1 cellular context compared by ENCODE assay signal in the genomic region with DNA sequence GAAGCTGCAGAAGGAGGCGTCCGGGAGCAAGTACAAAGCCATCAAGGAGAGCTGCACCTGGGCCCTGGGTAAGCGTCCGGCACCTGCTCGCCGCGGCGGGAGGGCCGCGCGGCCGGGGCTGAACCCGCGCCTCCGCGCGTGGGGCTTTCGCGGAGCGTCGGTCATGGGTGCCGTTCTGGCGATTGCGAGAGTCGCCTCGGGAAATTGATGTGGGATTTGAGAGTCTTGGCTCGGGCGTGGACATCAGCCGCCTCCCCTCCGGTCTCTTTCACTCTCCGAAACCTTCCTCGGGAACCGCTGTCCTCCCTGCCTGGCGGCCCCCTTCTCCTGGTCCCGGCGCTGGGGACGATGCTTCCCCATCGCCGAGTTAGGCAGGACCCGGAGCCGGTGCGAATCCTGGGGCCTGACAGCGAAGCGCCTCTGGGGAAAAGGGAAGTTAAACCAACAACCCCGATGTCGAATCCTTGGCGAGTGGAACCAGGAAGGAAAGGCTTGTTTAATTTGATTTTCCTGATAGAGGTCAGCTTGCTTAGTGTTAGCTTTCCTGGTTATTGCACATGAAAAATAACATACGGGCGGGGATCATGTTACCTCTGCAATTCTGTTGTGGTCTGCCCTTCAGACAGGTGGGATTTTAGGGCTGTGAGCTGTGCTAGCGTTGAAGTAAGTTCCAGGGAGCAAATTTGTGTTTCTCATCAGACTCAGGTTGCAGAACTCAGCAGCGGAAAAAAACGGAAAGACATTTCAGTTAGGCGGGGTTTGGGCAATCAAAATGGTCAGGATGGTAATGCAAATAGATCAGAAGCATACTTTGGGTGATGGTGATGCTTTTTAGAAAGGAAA.
A peak's percentile ranks its signal among the peaks of the same experiment; 100 is the strongest.
TF ChIP-seq lines count a peak whose summit lies in the region.

No MANE protein-coding gene starts in this region.

TF ChIP-seq in HepG2, 621 proteins besides CTCF, POLR2A, EP300 and RAD21 (continued from another document and continues in another):
- TF ChIP-seq NFKB2 (CRISPR knock-in tag; IDR thresholded peaks at IDR 0.05; ENCODE audit: borderline replicate concordance) = peak; percentile 58; the same call in 1 of the 2 replicates
- no peak for TF ChIP-seq SNAI1 (CRISPR knock-in tag; IDR thresholded peaks at IDR 0.05; ENCODE audit: borderline replicate concordance)
- no peak for TF ChIP-seq ZFP37 (CRISPR knock-in tag; IDR thresholded peaks at IDR 0.05; ENCODE audit: borderline replicate concordance)
- no peak for TF ChIP-seq HMG20A (CRISPR knock-in tag; IDR thresholded peaks at IDR 0.05; ENCODE audit: borderline replicate concordance)
- no peak; the same call in 1 of the 2 replicates for TF ChIP-seq ZNF761 (CRISPR knock-in tag; conservative IDR thresholded peaks at IDR 0.05)
- TF ChIP-seq ZNF7 (CRISPR knock-in tag; IDR thresholded peaks at IDR 0.05) = no peak
- no peak for TF ChIP-seq ZC3H4 (CRISPR knock-in tag; IDR thresholded peaks at IDR 0.05; ENCODE audit: borderline replicate concordance)
- no peak; the same call in 1 of the 2 replicates for TF ChIP-seq PRMT3 (CRISPR knock-in tag; IDR thresholded peaks at IDR 0.05; ENCODE audit: borderline replicate concordance, low read depth)
- no peak for TF ChIP-seq KAT2B (IDR thresholded peaks at IDR 0.05; ENCODE audit: borderline replicate concordance, low read depth, low read length)
- TF ChIP-seq ZNF780A (CRISPR knock-in tag; IDR thresholded peaks at IDR 0.05) = no peak
- no peak for TF ChIP-seq RFXANK (CRISPR knock-in tag; IDR thresholded peaks at IDR 0.05)
- TF ChIP-seq, protein P1, sequence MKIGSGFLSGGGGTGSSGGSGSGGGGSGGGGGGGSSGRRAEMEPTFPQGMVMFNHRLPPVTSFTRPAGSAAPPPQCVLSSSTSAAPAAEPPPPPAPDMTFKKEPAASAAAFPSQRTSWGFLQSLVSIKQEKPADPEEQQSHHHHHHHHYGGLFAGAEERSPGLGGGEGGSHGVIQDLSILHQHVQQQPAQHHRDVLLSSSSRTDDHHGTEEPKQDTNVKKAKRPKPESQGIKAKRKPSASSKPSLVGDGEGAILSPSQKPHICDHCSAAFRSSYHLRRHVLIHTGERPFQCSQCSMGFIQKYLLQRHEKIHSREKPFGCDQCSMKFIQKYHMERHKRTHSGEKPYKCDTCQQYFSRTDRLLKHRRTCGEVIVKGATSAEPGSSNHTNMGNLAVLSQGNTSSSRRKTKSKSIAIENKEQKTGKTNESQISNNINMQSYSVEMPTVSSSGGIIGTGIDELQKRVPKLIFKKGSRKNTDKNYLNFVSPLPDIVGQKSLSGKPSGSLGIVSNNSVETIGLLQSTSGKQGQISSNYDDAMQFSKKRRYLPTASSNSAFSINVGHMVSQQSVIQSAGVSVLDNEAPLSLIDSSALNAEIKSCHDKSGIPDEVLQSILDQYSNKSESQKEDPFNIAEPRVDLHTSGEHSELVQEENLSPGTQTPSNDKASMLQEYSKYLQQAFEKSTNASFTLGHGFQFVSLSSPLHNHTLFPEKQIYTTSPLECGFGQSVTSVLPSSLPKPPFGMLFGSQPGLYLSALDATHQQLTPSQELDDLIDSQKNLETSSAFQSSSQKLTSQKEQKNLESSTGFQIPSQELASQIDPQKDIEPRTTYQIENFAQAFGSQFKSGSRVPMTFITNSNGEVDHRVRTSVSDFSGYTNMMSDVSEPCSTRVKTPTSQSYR (CRISPR knock-in tag; IDR thresholded peaks at IDR 0.05; ENCODE audit: borderline replicate concordance) = no peak
- no peak for TF ChIP-seq ZBTB42 (CRISPR knock-in tag; IDR thresholded peaks at IDR 0.05)
- no peak for TF ChIP-seq ZNF552 (CRISPR knock-in tag; IDR thresholded peaks at IDR 0.05; ENCODE audit: borderline replicate concordance)
- 0 out of 2 replicates have a peak, but pooled peaks have one; percentile 22 for TF ChIP-seq ELF1 (CRISPR knock-in tag; IDR thresholded peaks at IDR 0.05)
- 0 out of 2 replicates have a peak, but pooled peaks have one; percentile 37 for TF ChIP-seq FOXC1 (CRISPR knock-in tag; IDR thresholded peaks at IDR 0.05; ENCODE audit: borderline replicate concordance)
- TF ChIP-seq U2AF1 (optimal IDR thresholded peaks at IDR 0.05; ENCODE audit: low read depth, low read length) = no peak
- no peak; the same call in 1 of the 2 replicates for TF ChIP-seq SRY (CRISPR knock-in tag; IDR thresholded peaks at IDR 0.05)
- TF ChIP-seq ZNF337 (CRISPR knock-in tag; IDR thresholded peaks at IDR 0.05; ENCODE audit: borderline replicate concordance, low read depth) = no peak
- TF ChIP-seq RXRA (CRISPR knock-in tag; IDR thresholded peaks at IDR 0.05) = peak; percentile 29; the same call in 1 of the 2 replicates
- no peak for TF ChIP-seq ATM (IDR thresholded peaks at IDR 0.05; ENCODE audit: borderline replicate concordance)
- TF ChIP-seq SIN3B (IDR thresholded peaks at IDR 0.05; ENCODE audit: low read length) = no peak
- TF ChIP-seq NPAS2 (CRISPR knock-in tag; IDR thresholded peaks at IDR 0.05; ENCODE audit: borderline replicate concordance) = no peak
- no peak; the same call in 1 of the 2 replicates for TF ChIP-seq CBX2 (IDR thresholded peaks at IDR 0.05; ENCODE audit: low read depth, low read length)
- no peak for TF ChIP-seq CBX2 (CRISPR knock-in tag; IDR thresholded peaks at IDR 0.05; ENCODE audit: low read depth)
- TF ChIP-seq, protein P2, sequence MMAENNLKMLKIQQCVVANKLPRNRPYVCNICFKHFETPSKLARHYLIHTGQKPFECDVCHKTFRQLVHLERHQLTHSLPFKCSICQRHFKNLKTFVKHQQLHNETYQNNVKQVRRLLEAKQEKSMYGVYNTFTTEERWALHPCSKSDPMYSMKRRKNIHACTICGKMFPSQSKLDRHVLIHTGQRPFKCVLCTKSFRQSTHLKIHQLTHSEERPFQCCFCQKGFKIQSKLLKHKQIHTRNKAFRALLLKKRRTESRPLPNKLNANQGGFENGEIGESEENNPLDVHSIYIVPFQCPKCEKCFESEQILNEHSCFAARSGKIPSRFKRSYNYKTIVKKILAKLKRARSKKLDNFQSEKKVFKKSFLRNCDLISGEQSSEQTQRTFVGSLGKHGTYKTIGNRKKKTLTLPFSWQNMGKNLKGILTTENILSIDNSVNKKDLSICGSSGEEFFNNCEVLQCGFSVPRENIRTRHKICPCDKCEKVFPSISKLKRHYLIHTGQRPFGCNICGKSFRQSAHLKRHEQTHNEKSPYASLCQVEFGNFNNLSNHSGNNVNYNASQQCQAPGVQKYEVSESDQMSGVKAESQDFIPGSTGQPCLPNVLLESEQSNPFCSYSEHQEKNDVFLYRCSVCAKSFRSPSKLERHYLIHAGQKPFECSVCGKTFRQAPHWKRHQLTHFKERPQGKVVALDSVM (CRISPR knock-in tag; IDR thresholded peaks at IDR 0.05) = no peak
- no peak; the same call in 1 of the 2 replicates for TF ChIP-seq CCDC6 (CRISPR knock-in tag; IDR thresholded peaks at IDR 0.05)
- no peak for TF ChIP-seq PRPF4 (IDR thresholded peaks at IDR 0.05; ENCODE audit: low read depth, low read length, poor library complexity, severe bottlenecking)
- no peak for TF ChIP-seq FLYWCH1 (CRISPR knock-in tag; IDR thresholded peaks at IDR 0.05)
- TF ChIP-seq ZNF17 (CRISPR knock-in tag; IDR thresholded peaks at IDR 0.05) = no peak; the same call in 1 of the 2 replicates
- TF ChIP-seq KDM5A (IDR thresholded peaks at IDR 0.05; ENCODE audit: borderline replicate concordance, low read length) = no peak
- no peak for TF ChIP-seq RNF2 (conservative IDR thresholded peaks at IDR 0.05; ENCODE audit: low read depth)
- no peak for TF ChIP-seq ZNF569 (CRISPR knock-in tag; IDR thresholded peaks at IDR 0.05; ENCODE audit: borderline replicate concordance)
- no peak for TF ChIP-seq IKZF1 (IDR thresholded peaks at IDR 0.05)
- no peak for TF ChIP-seq ZBTB40 (IDR thresholded peaks at IDR 0.05)
- TF ChIP-seq ZBTB40 (CRISPR knock-in tag; IDR thresholded peaks at IDR 0.05) = no peak
- TF ChIP-seq ZXDC (CRISPR knock-in tag; IDR thresholded peaks at IDR 0.05) = no peak
- TF ChIP-seq PPARG (CRISPR knock-in tag; conservative IDR thresholded peaks at IDR 0.05) = no peak; the same call in 1 of the 2 replicates
- no peak for TF ChIP-seq NFIC (IDR thresholded peaks at IDR 0.05; ENCODE audit: low read length)
- TF ChIP-seq BORCS8-MEF2B (CRISPR knock-in tag; IDR thresholded peaks at IDR 0.05) = peak; percentile 13; the same call in 1 of the 2 replicates
- no peak for TF ChIP-seq ZNF331 (CRISPR knock-in tag; IDR thresholded peaks at IDR 0.05)
- TF ChIP-seq TCF7L2 (IDR thresholded peaks at IDR 0.05; ENCODE audit: low read depth, low read length) = no peak
- no peak for TF ChIP-seq BHLHE40 (IDR thresholded peaks at IDR 0.05; ENCODE audit: low read length)
- no peak for TF ChIP-seq ATRX (CRISPR knock-in tag; IDR thresholded peaks at IDR 0.05; ENCODE audit: borderline replicate concordance)
- no peak for TF ChIP-seq SMARCC2 (IDR thresholded peaks at IDR 0.05)
- TF ChIP-seq ZNF557 (CRISPR knock-in tag; IDR thresholded peaks at IDR 0.05) = no peak
- no peak for TF ChIP-seq ZNF737 (CRISPR knock-in tag; IDR thresholded peaks at IDR 0.05; ENCODE audit: borderline replicate concordance)
- no peak for TF ChIP-seq YEATS4 (CRISPR knock-in tag; IDR thresholded peaks at IDR 0.05; ENCODE audit: borderline replicate concordance)
- TF ChIP-seq GZF1 (CRISPR knock-in tag; IDR thresholded peaks at IDR 0.05) = no peak
- TF ChIP-seq SRSF1 (optimal IDR thresholded peaks at IDR 0.05; ENCODE audit: low read depth, low read length) = no peak
- no peak for TF ChIP-seq ZNF720 (CRISPR knock-in tag; IDR thresholded peaks at IDR 0.05)
